In genomic region chr17:42107597-42108576, GRCh38 we compare ENCODE assay signal across 8 cellular contexts. TPM values are rescaled to one million over a fixed set of nuclear protein-coding genes. Genes with fewer than 3 reads are reported as not detected.
DNase-seq lines count a peak whose midpoint lies in the region; ATAC-seq and TF ChIP-seq lines count a peak whose summit lies in the region.

No MANE protein-coding gene starts in this region.

- peak; percentile 99 for DNase-seq in BE2C
- peak; percentile 32 for DNase-seq in IMR-90
- DNase-seq in SHP77 (lab: John Stamatoyannopoulos, UW): peak; percentile 78 to 92
- DNase-seq in activated gamma-delta T cell treated with anti-CD3 and anti-CD28 coated beads, Interleukin-2, amount 50 U/mL, for 16 hours (ENCODE audit: low read depth): peak; percentile 89
- peak; percentile 64 for DNase-seq in left ventricle myocardium inferior
- peak; percentile 88 for DNase-seq in sciatic nerve (ENCODE audit: low spot score)
- DNase-seq in kidney tubule cell (ENCODE audit: low spot score): no peak

- TF ChIP-seq POLR2A in IMR-90 (IDR thresholded peaks at IDR 0.05; ENCODE audit: low read depth, low read length): no peak

- POLR2A ChIA-PET in IMR-90 (lab: Charles Lee; ENCODE audit: unreplicated experiment): no interaction called here

- no peak for TF ChIP-seq CTCF in BE2C (IDR thresholded peaks at IDR 0.05; ENCODE audit: low read depth, low read length)
- TF ChIP-seq CTCF in IMR-90 (conservative IDR thresholded peaks at IDR 0.05; ENCODE audit: low read depth, low read length): no peak
- TF ChIP-seq CTCF in left ventricle myocardium inferior (IDR thresholded peaks at IDR 0.05; ENCODE audit: borderline replicate concordance): no peak

- no peak overlapping the region for H2BK5ac ChIP-seq in IMR-90 (ENCODE audit: low read depth, low read length, poor library complexity, severe bottlenecking)

- ATAC-seq in GM19468 (IDR thresholded peaks at IDR 0.05; ENCODE audit: extremely low read depth, unreplicated experiment) (peak; percentile 36), IMR-90 (ENCODE audit: low read depth) (peak; percentile 94), sciatic nerve (peak; percentile 78)

- H3K9me1 ChIP-seq in IMR-90 (ENCODE audit: insufficient read depth, low read length): peaks cover 4% of the 10 kb centered on the region; the same call in 1 of the 2 replicates

- in situ Hi-C loops in IMR-90 (cut with MboI; ENCODE audit: low sequenced_read_pairs): no loop called here

- dilution Hi-C loops in IMR-90 (cut with HindIII; ENCODE audit: low sequenced_read_pairs, unreplicated experiment): no loop called here

- H3K9ac ChIP-seq in IMR-90 (ENCODE audit: low read depth, low read length): no peak overlapping the region

- H3K27ac ChIP-seq in IMR-90 (ENCODE audit: insufficient read depth, low read length) (no peak overlapping the region), left ventricle myocardium inferior (replicated peaks) (no peak overlapping the region)

- BruUV-seq in IMR-90 (replicated peaks; lab: Mats Ljungman, UMichigan): no TSS peak

- H3K9me3 ChIP-seq in BE2C (no peaks in the 10 kb centered on the region), IMR-90 (ENCODE audit: control insufficient read depth, insufficient read depth, low read length) (no peaks in the 10 kb centered on the region), left ventricle myocardium inferior (replicated peaks) (no peaks in the 10 kb centered on the region)

- H3K23ac ChIP-seq in IMR-90 (ENCODE audit: low read depth, low read length): no peak overlapping the region

- intact Hi-C loops in IMR-90 (cut with micrococcal nuclease): no loop called here
- intact Hi-C loops in left ventricle myocardium inferior (cut with micrococcal nuclease): no loop called here
- intact Hi-C loops in sciatic nerve (cut with DNase I): no loop called here

- no peaks in the 10 kb centered on the region for H3K36me3 ChIP-seq in BE2C
- H3K36me3 ChIP-seq in IMR-90 (ENCODE audit: control insufficient read depth, insufficient read depth, low read length): no peaks in the 10 kb centered on the region
- peaks cover 20% of the 10 kb centered on the region for H3K36me3 ChIP-seq in left ventricle myocardium inferior

- no peak overlapping the region; the same call in 1 of the 2 replicates for H3K4ac ChIP-seq in IMR-90 (ENCODE audit: low read depth, low read length)

- no peak overlapping the region for H4K91ac ChIP-seq in IMR-90 (ENCODE audit: insufficient read depth, low read depth, low read length)

- no peak overlapping the region for H3K18ac ChIP-seq in IMR-90 (ENCODE audit: low read depth, low read length)

- no peaks in the 10 kb centered on the region for H3K79me1 ChIP-seq in IMR-90 (ENCODE audit: low read depth in 1 of 2, low read length in 2 of 2)

- H3K4me2 ChIP-seq in IMR-90 (ENCODE audit: low read depth, low read length): peak overlapping the region; percentile 96

- H2BK120ac ChIP-seq in IMR-90 (ENCODE audit: low read depth, low read length): no peak overlapping the region

- no peak overlapping the region for H4K5ac ChIP-seq in IMR-90 (ENCODE audit: low read depth, low read length)

- H3K56ac ChIP-seq in IMR-90 (ENCODE audit: extremely low read depth, insufficient read depth, low read length): no peak overlapping the region

- no peaks in the 10 kb centered on the region for H4K20me1 ChIP-seq in IMR-90 (ENCODE audit: insufficient read depth, low read length)

- 0 out of 2 replicates have a peak overlapping the region, but pooled peaks have one; percentile 52 for H3K14ac ChIP-seq in IMR-90 (replicated peaks; ENCODE audit: low read depth, low read length)

- peak overlapping the region; percentile 69 for H2AK9ac ChIP-seq in IMR-90 (replicated peaks; ENCODE audit: low read depth, low read length, poor library complexity)

- H3K27me3 ChIP-seq in BE2C (no peaks in the 10 kb centered on the region), IMR-90 (ENCODE audit: control insufficient read depth, insufficient read depth, low read length) (peaks cover 7% of the 10 kb centered on the region), left ventricle myocardium inferior (ENCODE audit: low read depth) (no peaks in the 10 kb centered on the region)

- no peak overlapping the region for H2BK20ac ChIP-seq in IMR-90 (ENCODE audit: low read depth, low read length)

- 0 out of 2 replicates have a peak overlapping the region, but pooled peaks have one; percentile 52 for H2AK5ac ChIP-seq in IMR-90 (ENCODE audit: low read depth, low read length)

- no peak overlapping the region; the same call in 2 of the 3 replicates for H2BK15ac ChIP-seq in IMR-90 (ENCODE audit: low read depth, low read length)

- WGBS in IMR-90 (ENCODE audit: extremely low coverage in 2 of 2, insufficient read length in 1 of 2), 2 experiments: 40% methylated on average over 22 of the region's 51 CpGs; no CpG with 5 or more reads in 1 of the 2 experiments

- H4K8ac ChIP-seq in IMR-90 (ENCODE audit: low read depth in 2 of 2, low read length in 2 of 2): peak overlapping the region in 1 of 2 experiments; percentile 12; a peak in 1 of 4 replicates

- no peak for TF ChIP-seq RAD21 in IMR-90 (IDR thresholded peaks at IDR 0.05; ENCODE audit: low read length)

- H3K4me1 ChIP-seq in BE2C: peaks cover 3% of the 10 kb centered on the region; the same call in 1 of the 2 replicates
- peaks cover 6% of the 10 kb centered on the region; the same call in 1 of the 2 replicates for H3K4me1 ChIP-seq in IMR-90 (ENCODE audit: control insufficient read depth, insufficient read depth, low read length)
- H3K4me1 ChIP-seq in left ventricle myocardium inferior: peaks cover 18% of the 10 kb centered on the region

- CTCF ChIA-PET in IMR-90 (lab: Yijun Ruan, JAX): interaction anchor here (0.6 kb wide), 1 partner anchor 43 kb away, joined by 3 read pairs; no protein-coding TSS in a partner anchor

- H2AFZ ChIP-seq in IMR-90 (replicated peaks; ENCODE audit: low read length, poor library complexity): peak overlapping the region; percentile 94

- peak overlapping the region; percentile 35 for H3K4me3 ChIP-seq in BE2C (ENCODE audit: low read depth, low read length)
- peak overlapping the region; percentile 48 for H3K4me3 ChIP-seq in IMR-90 (ENCODE audit: insufficient read depth, low read depth, low read length)
- H3K4me3 ChIP-seq in left ventricle myocardium inferior: peak overlapping the region; percentile 47

TF ChIP-seq in IMR-90, 13 proteins besides CTCF, POLR2A, EP300 and RAD21:
- TF ChIP-seq NFE2L2 (IDR thresholded peaks at IDR 0.05; ENCODE audit: low read depth, low read length) (peak; percentile 41; the same call in 1 of the 2 replicates), ELK1 (IDR thresholded peaks at IDR 0.05; ENCODE audit: borderline replicate concordance, low read depth, low read length) (no peak)
TF ChIP-seq in IMR-90: peak in this region for 1.

RNA-seq across cellular contexts. Expression of gene DHX58, which starts 4.6 kb away (rescaled TPM):
- polyA plus RNA-seq in BE2C (2012; ENCODE audit: insufficient read depth, insufficient read length, low read depth): not detected
- total RNA-seq in IMR-90 (2012; rRNA removed) (1.1 and 1.4 TPM in 2 replicates), left ventricle myocardium inferior (3.1 TPM), sciatic nerve (24.8 TPM)
- polyA plus RNA-seq in IMR-90 (2012; rRNA removed): 1.9 and 2.8 TPM in 2 replicates
- 1.9 and 2.5 TPM in 2 replicates for polyA plus RNA-seq in IMR-90 (2012; cell fraction: cytosol; rRNA removed)
- 14.8 and 19.4 TPM in 2 replicates for polyA plus RNA-seq in IMR-90 (2012; cell fraction: nucleus; rRNA removed; ENCODE audit: low replicate concordance)

RNA-seq across cellular contexts. Expression of gene ZNF385C, which starts 9.6 kb away (rescaled TPM):
- 2.4 TPM for polyA plus RNA-seq in BE2C (2012; ENCODE audit: insufficient read depth, insufficient read length, low read depth)
- not detected in 2 replicates for total RNA-seq in IMR-90 (2012; rRNA removed)
- polyA plus RNA-seq in IMR-90 (2012; rRNA removed): not detected in 2 replicates
- not detected in 2 replicates for polyA plus RNA-seq in IMR-90 (2012; cell fraction: cytosol; rRNA removed)
- not detected in 2 replicates for polyA plus RNA-seq in IMR-90 (2012; cell fraction: nucleus; rRNA removed; ENCODE audit: low replicate concordance)
- total RNA-seq in left ventricle myocardium inferior: 0.49 TPM
- 3.0 TPM for total RNA-seq in sciatic nerve

RNA-seq across cellular contexts. Expression of gene KAT2A, which starts 13.3 kb away (rescaled TPM):
- polyA plus RNA-seq in BE2C (2012; ENCODE audit: insufficient read depth, insufficient read length, low read depth): 65.6 TPM
- total RNA-seq in IMR-90 (2012; rRNA removed) (5.3 and 6.3 TPM in 2 replicates), left ventricle myocardium inferior (25.7 TPM), sciatic nerve (58.0 TPM)
- 28.2 and 31.4 TPM in 2 replicates for polyA plus RNA-seq in IMR-90 (2012; rRNA removed)
- polyA plus RNA-seq in IMR-90 (2012; cell fraction: cytosol; rRNA removed): 12.9 and 17.4 TPM in 2 replicates
- polyA plus RNA-seq in IMR-90 (2012; cell fraction: nucleus; rRNA removed; ENCODE audit: low replicate concordance): 273 and 329 TPM in 2 replicates

RNA-seq across cellular contexts. Expression of gene HSPB9, which starts 14.7 kb away (rescaled TPM):
- 0.68 TPM for polyA plus RNA-seq in BE2C (2012; ENCODE audit: insufficient read depth, insufficient read length, low read depth)
- not detected in 2 replicates for total RNA-seq in IMR-90 (2012; rRNA removed)
- not detected in 2 replicates for polyA plus RNA-seq in IMR-90 (2012; rRNA removed)
- not detected in 2 replicates for polyA plus RNA-seq in IMR-90 (2012; cell fraction: cytosol; rRNA removed)
- polyA plus RNA-seq in IMR-90 (2012; cell fraction: nucleus; rRNA removed; ENCODE audit: low replicate concordance): 0.06 and 0.09 TPM in 2 replicates
- total RNA-seq in left ventricle myocardium inferior: not detected
- total RNA-seq in sciatic nerve: not detected

RNA-seq across cellular contexts. Expression of gene RAB5C, which starts 46.9 kb away (rescaled TPM):
- polyA plus RNA-seq in BE2C (2012; ENCODE audit: insufficient read depth, insufficient read length, low read depth): 319 TPM
- total RNA-seq in IMR-90 (2012; rRNA removed) (112 and 126 TPM in 2 replicates), left ventricle myocardium inferior (38.6 TPM), sciatic nerve (96.1 TPM)
- 277 and 312 TPM in 2 replicates for polyA plus RNA-seq in IMR-90 (2012; rRNA removed)
- polyA plus RNA-seq in IMR-90 (2012; cell fraction: cytosol; rRNA removed): 208 and 308 TPM in 2 replicates
- polyA plus RNA-seq in IMR-90 (2012; cell fraction: nucleus; rRNA removed; ENCODE audit: low replicate concordance): 135 and 149 TPM in 2 replicates

Comparison
In these comparisons a context has a peak if more than half of its experiments do, and no peak if none do; other contexts are left out.
1. ATAC-seq: peak in every context shown above with its lines; median percentile 94 in IMR-90; 78 in sciatic nerve; 36 in GM19468.